In the genomic region with DNA sequence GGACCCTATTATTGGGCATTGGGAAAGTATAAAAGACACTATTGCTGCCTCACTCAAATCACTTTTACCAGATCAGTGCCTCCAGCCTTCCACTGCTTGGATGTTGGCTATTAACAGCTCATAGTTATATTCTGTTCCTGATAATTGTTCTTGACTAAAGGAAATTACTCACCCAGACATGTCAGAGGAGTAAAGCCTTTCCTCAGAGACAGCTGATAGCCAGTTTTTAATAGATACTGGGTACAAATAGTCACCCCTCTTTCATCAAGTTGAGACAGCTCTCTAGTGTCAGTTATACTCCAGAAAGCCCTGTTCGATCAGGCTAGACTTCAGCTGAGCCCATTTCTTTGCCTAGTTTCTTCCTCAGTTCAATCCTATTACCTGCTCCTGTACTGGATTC, we compare ENCODE assay signal across 13 cellular contexts.
"Had no signal": no experiment of that assay in that cellular context is flagged by ENCODE, and none has a peak within 500 bp of the region (broad histone marks: within the 10 kb centered on the region; RNA-seq: fewer than 3 reads in every experiment).

No MANE protein-coding gene starts in this region.

- H3K27me3 ChIP-seq: dorsolateral prefrontal cortex, pancreas had no signal

- H3K27ac ChIP-seq: dorsolateral prefrontal cortex, pancreas had no signal

- H3K4me3 Mint-ChIP-seq: endodermal cell; immature natural killer cell; naive thymus-derived CD4-positive, alpha-beta T cell; stimulated activated memory B cell treated with anti-CD40 and anti-IgM and Interleukin-4, amounts not matched to agents 10 μg/mL and 1 μg/mL and 100 μg/mL, for 72 hours; T-cell had no signal

- H3K4me3 ChIP-seq: dorsolateral prefrontal cortex, lung, pancreas had no signal

- H3K9me3 Mint-ChIP-seq: stimulated activated memory B cell treated with anti-CD40 and anti-IgM and Interleukin-4, amounts not matched to agents 10 μg/mL and 1 μg/mL and 100 μg/mL, for 72 hours had no signal

- H3K4me1 ChIP-seq: pancreas had no signal

- H3K27me3 Mint-ChIP-seq: naive thymus-derived CD4-positive, alpha-beta T cell; stimulated activated memory B cell treated with anti-CD40 and anti-IgM and Interleukin-4, amounts not matched to agents 10 μg/mL and 1 μg/mL and 100 μg/mL, for 72 hours; T-cell had no signal

- H3K27ac Mint-ChIP-seq: endodermal cell; immature natural killer cell; naive thymus-derived CD4-positive, alpha-beta T cell; stimulated activated memory B cell treated with anti-CD40 and anti-IgM and Interleukin-4, amounts not matched to agents 10 μg/mL and 1 μg/mL and 100 μg/mL, for 72 hours; T-cell had no signal

- DNase-seq: activated naive CD4-positive, alpha-beta T cell treated with Interleukin-2 at 50 U/mL for 16 hours; activated T-cell treated with anti-CD3 and anti-CD28 coated beads for 4 hours; anterior cingulate cortex; dorsolateral prefrontal cortex; endodermal cell; immature natural killer cell; naive thymus-derived CD4-positive, alpha-beta T cell; pancreas; T-cell; T-helper 9 cell had no signal

- H3K36me3 Mint-ChIP-seq: stimulated activated memory B cell treated with anti-CD40 and anti-IgM and Interleukin-4, amounts not matched to agents 10 μg/mL and 1 μg/mL and 100 μg/mL, for 72 hours had no signal

- H3K9me3 ChIP-seq: pancreas had no signal

- ATAC-seq: activated CD4-positive, CD25-positive, alpha-beta regulatory T cell treated with anti-CD3 and anti-CD28 coated beads, Interleukin-2, amount 50 U/mL, for 24 hours; naive thymus-derived CD4-positive, alpha-beta T cell; stimulated activated memory B cell treated with anti-CD40 and anti-IgM and Interleukin-4, amounts not matched to agents 10 μg/mL and 1 μg/mL and 100 μg/mL, for 72 hours; T-cell had no signal

- H3K4me1 Mint-ChIP-seq: endodermal cell; stimulated activated memory B cell treated with anti-CD40 and anti-IgM and Interleukin-4, amounts not matched to agents 10 μg/mL and 1 μg/mL and 100 μg/mL, for 72 hours had no signal

- H3K36me3 ChIP-seq: pancreas had no signal
